ENCODE assay signal across 1 cellular context in the genomic region with DNA sequence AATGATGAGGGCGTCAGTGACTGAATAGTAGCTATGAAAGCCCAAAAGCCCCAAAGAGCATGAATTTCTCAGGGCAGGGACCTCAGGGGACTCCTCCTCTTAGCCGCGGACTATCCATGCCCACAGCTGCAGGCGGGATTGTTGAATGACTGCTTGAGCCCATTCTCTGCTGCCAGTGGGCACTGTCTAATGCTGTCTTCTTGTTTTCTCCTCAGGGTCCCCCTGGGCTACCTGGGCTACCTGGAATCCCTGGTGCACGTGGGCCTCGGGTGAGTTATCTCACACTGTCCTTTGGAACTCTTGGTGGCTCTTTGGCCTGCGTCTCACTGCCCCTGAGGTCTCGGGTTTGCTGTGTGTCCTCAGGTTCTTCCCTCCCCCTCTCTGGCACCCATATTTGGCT.
TF ChIP-seq lines count a peak whose summit lies in the region.

No MANE protein-coding gene starts in this region.

TF ChIP-seq in liver, 16 proteins besides CTCF, POLR2A, EP300 and RAD21 (continued from another document):
- TF ChIP-seq GABPA (IDR thresholded peaks at IDR 0.05 in 1 of 2, conservative IDR thresholded peaks at IDR 0.05 in 1 of 2), result no peak
